In genomic region chr3:133792171-133792763, GRCh38 we compare ENCODE assay signal across 1 cellular context.
TF ChIP-seq lines count a peak whose summit lies in the region.

No MANE protein-coding gene starts in this region.

TF ChIP-seq in H1, 55 proteins besides CTCF, POLR2A, EP300 and RAD21:
- TF ChIP-seq CBX5 (IDR thresholded peaks at IDR 0.05; ENCODE audit: low read depth, low read length) (0 out of 2 replicates have a peak, but pooled peaks have one; percentile 75), ASH2L (IDR thresholded peaks at IDR 0.05; ENCODE audit: low read length) (no peak), KDM1A (IDR thresholded peaks at IDR 0.05; ENCODE audit: borderline replicate concordance, low read length) (0 out of 2 replicates have a peak, but pooled peaks have one; percentile 20), E2F6 (IDR thresholded peaks at IDR 0.05) (no peak)
